In genomic region chr15:85380217-85380859, GRCh38 we compare ENCODE assay signal across 8 cellular contexts. TPM values are rescaled to one million over a fixed set of nuclear protein-coding genes. Genes with fewer than 3 reads are reported as not detected.
A peak's percentile ranks its signal among the peaks of the same experiment; 100 is the strongest.
DNase-seq lines count a peak whose midpoint lies in the region; ATAC-seq and TF ChIP-seq lines count a peak whose summit lies in the region.

Gene AKAP13 (plus strand): TSS chr15:85380603. CDS start chr15:85485721, 105,118 bp downstream.

- H3K4me2 ChIP-seq in BLaER1, result peak within 1 kb of the TSS; percentile 91

- H3K27me3 ChIP-seq in BLaER1, result no peaks in the 10 kb centered on the region

- H3K4me3 ChIP-seq in BLaER1 (peak within 1 kb of the TSS; percentile 91), coronary artery (peak within 1 kb of the TSS; percentile 96)

- no peak for TF ChIP-seq CTCF in coronary artery (IDR thresholded peaks at IDR 0.05)

- DNase-seq in NCI-H524 treated with DMSO at 0.1 percent for 48 hours (lab: John Stamatoyannopoulos, UW) (peak; percentile 97), coronary artery (ENCODE audit: low spot score) (peak; percentile 98), left colon (peak; percentile 93 to 99)
- peak; percentile 89 to 93 for DNase-seq in activated CD4-positive, alpha-beta T cell treated with anti-CD3 and anti-CD28 coated beads for 4 hours
- DNase-seq in stimulated activated CD4-positive, alpha-beta T cell treated with anti-CD3 and anti-CD28 coated beads, Interleukin-1b, Interleukin-23, amount 100 ng/mL, for 4 hours (ENCODE audit: low read depth in 2 of 2), result peak; percentile 85 to 86

- peak within 1 kb of the TSS; percentile 85 for H3K9ac ChIP-seq in BLaER1

- H3K36me3 ChIP-seq in BLaER1, result no peaks in the 10 kb centered on the region

- H3K9me3 ChIP-seq in BLaER1, result no peaks in the 10 kb centered on the region

- intact Hi-C loops in left colon (cut with DNase I, micrococcal nuclease), result no loop called here

- H3K27ac ChIP-seq in BLaER1 (peak within 1 kb of the TSS; percentile 77), coronary artery (peak within 1 kb of the TSS; percentile 84 to 96)

- peaks cover 44% of the 10 kb centered on the region for H3K4me1 ChIP-seq in BLaER1

- peaks cover 42% of the 10 kb centered on the region for H4K20me1 ChIP-seq in BLaER1

- ATAC-seq in GM19324 (IDR thresholded peaks at IDR 0.05; ENCODE audit: low FRiP score, unreplicated experiment) (peak; percentile 89), HG03460 (IDR thresholded peaks at IDR 0.05; ENCODE audit: unreplicated experiment) (peak; percentile 79), left colon (peak; percentile 89)

RNA-seq across cellular contexts. Expression of gene AKAP13, which starts in this region (rescaled TPM):
- total RNA-seq in left colon, result 100 to 1,000 TPM; 151 to 159 TPM

Comparison
In these comparisons a context has a peak if more than half of its experiments do, and no peak if none do; other contexts are left out.
1. Peak in every context shown above with its lines: DNase-seq, ATAC-seq, H3K4me3 ChIP-seq and H3K27ac ChIP-seq.